In the genomic region with DNA sequence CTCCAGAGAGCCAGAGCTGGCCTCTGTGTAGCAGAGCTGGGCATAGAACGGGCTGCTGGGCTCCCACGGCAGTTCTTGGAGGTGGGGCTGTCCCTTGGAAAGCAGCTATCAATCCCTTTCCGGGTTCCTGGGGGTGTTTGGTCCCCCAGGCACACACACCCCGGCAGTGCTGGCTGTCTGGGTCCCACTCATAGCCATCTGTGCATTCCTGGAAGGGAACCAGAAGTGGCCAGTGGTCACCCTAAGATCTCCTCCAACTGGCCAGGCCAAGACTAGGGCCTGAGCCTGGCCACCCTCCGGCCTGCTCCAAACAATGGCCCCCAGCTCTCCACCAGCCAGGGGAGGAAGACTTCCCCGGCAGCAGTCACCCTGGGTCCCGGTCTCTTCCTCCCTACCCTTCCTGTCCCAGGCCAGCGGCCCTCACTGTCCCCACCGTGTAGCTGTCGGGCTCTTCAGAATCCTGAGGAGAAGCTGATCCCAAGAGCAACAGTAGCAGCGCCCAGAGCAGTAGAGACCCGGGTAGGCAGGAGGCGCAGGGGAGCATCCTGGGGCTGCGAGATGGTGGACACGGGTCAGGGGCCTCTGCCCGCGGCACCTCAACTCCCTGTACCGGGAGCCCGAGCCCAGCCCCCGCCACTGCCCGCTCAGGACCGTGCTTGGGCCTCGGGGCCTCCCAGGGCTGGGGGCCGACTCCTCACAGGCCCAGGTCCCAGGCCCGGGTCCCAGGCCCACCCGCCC, we compare ENCODE assay signal across 9 cellular contexts. TPM values are rescaled to one million over a fixed set of nuclear protein-coding genes. Genes with fewer than 3 reads are reported as not detected.
DNase-seq lines count a peak whose midpoint lies in the region; TF ChIP-seq lines count a peak whose summit lies in the region.
"Had no signal": no experiment of that assay in that cellular context is flagged by ENCODE, and none has a peak within 500 bp of the region (broad histone marks: within the 10 kb centered on the region; RNA-seq: fewer than 3 reads in every experiment).

No MANE protein-coding gene starts in this region.

- DNase-seq in activated CD4-positive, alpha-beta T cell treated with anti-CD3 and anti-CD28 coated beads, Interleukin-2, amount 10 ng/mL, durations not matched to agents 7 days and 5 days: no peak
- DNase-seq in activated CD4-positive, alpha-beta T cell treated with anti-CD3 and anti-CD28 coated beads, Interleukin-2, amount 50 U/mL, for 4 hours: no peak
- peak; percentile 50 for DNase-seq in choroid plexus epithelial cell (ENCODE audit: low read depth)
- DNase-seq in lung microvascular endothelial cell (ENCODE audit: low read depth in 2 of 2): peak; percentile 30 to 35
- DNase-seq in tibial artery: peak in 1 of 2 donors; percentile 77
- no peak for DNase-seq in NCI-H1105 (lab: John Stamatoyannopoulos, UW)
- no peak for DNase-seq in erythroblast (lab: John Stamatoyannopoulos, UW)
- no peak for DNase-seq in germinal center (ENCODE audit: low spot score)
- DNase-seq: activated naive CD4-positive, alpha-beta T cell treated with anti-CD3 and anti-CD28 coated beads, Interleukin-2, amount 50 U/mL, for 16 hours had no signal

- peak overlapping the region; percentile 72 for H3K4me3 ChIP-seq in choroid plexus epithelial cell (ENCODE audit: low read depth, low read length)
- peak overlapping the region; percentile 66 to 76 for H3K4me3 ChIP-seq in tibial artery

- POLR2A ChIA-PET in activated CD4-positive, alpha-beta T cell treated with anti-CD3 and anti-CD28 coated beads, Interleukin-2, amount 10 ng/mL, durations not matched to agents 7 days and 5 days (lab: Charles Lee): interaction anchor here (1.1 kb wide), 1 partner anchor 19 kb away, joined by 3 read pairs; the partner anchor contains the start of gene CCDC85B

- H3K4me1 Mint-ChIP-seq in activated CD4-positive, alpha-beta T cell treated with anti-CD3 and anti-CD28 coated beads, Interleukin-2, amount 10 ng/mL, durations not matched to agents 7 days and 5 days: peaks cover 36% of the 10 kb centered on the region

- H3K4me1 ChIP-seq in tibial artery: peaks cover 0 to 34% (median 26%) of the 10 kb centered on the region in 4 donors

- intact Hi-C loops in tibial artery (cut with DNase I; ENCODE audit: low total_unique reads): no loop called here

- CTCF ChIA-PET in activated CD4-positive, alpha-beta T cell treated with anti-CD3 and anti-CD28 coated beads, Interleukin-2, amount 10 ng/mL, durations not matched to agents 7 days and 5 days (lab: Charles Lee): interaction anchor here (0.8 to 25.8 kb wide), 6 partner anchors 12 to 197 kb away, joined by 3 to 590 read pairs (median 5); partner anchors contain the start of genes CCDC85B, CFL1, CTSW and FIBP

- no peaks in the 10 kb centered on the region for H3K9me3 Mint-ChIP-seq in activated CD4-positive, alpha-beta T cell treated with anti-CD3 and anti-CD28 coated beads, Interleukin-2, amount 10 ng/mL, durations not matched to agents 7 days and 5 days

- H3K27me3 ChIP-seq in tibial artery: no peaks in the 10 kb centered on the region

- peaks cover 7% of the 10 kb centered on the region for H3K36me3 Mint-ChIP-seq in activated CD4-positive, alpha-beta T cell treated with anti-CD3 and anti-CD28 coated beads, Interleukin-2, amount 10 ng/mL, durations not matched to agents 7 days and 5 days (ENCODE audit: low read depth)

- peaks cover 0 to 35% (median 27%) of the 10 kb centered on the region in 3 donors for H3K36me3 ChIP-seq in tibial artery

- peak overlapping the region; percentile 31 for H3K27ac Mint-ChIP-seq in activated CD4-positive, alpha-beta T cell treated with anti-CD3 and anti-CD28 coated beads, Interleukin-2, amount 10 ng/mL, durations not matched to agents 7 days and 5 days

- no peak for TF ChIP-seq POLR2A in erythroblast (IDR thresholded peaks at IDR 0.05; ENCODE audit: low read length)

- H3K4me3 Mint-ChIP-seq in activated CD4-positive, alpha-beta T cell treated with anti-CD3 and anti-CD28 coated beads, Interleukin-2, amount 10 ng/mL, durations not matched to agents 7 days and 5 days: peak overlapping the region; percentile 32

- TF ChIP-seq CTCF in choroid plexus epithelial cell (conservative IDR thresholded peaks at IDR 0.05; ENCODE audit: low read depth, low read length) (peak; percentile 48), tibial artery (IDR thresholded peaks at IDR 0.05) (no peak)

- H3K27ac ChIP-seq in tibial artery: peak overlapping the region; percentile 96 to 98

- no peaks in the 10 kb centered on the region for H3K9me3 ChIP-seq in tibial artery

- no peaks in the 10 kb centered on the region for H3K27me3 Mint-ChIP-seq in activated CD4-positive, alpha-beta T cell treated with anti-CD3 and anti-CD28 coated beads, Interleukin-2, amount 10 ng/mL, durations not matched to agents 7 days and 5 days

RNA-seq across cellular contexts. Expression of gene EFEMP2, which starts 0.6 kb away (rescaled TPM):
- 1 to 10 TPM; 9.0 to 9.7 TPM for total RNA-seq in activated CD4-positive, alpha-beta T cell treated with anti-CD3 and anti-CD28 coated beads, Interleukin-2, amount 10 ng/mL, durations not matched to agents 7 days and 5 days
- 17.7 and 23.2 TPM in 2 replicates for total RNA-seq in lung microvascular endothelial cell

RNA-seq across cellular contexts. Expression of gene CTSW, which starts 7.7 kb away (rescaled TPM):
- 10 to 100 TPM; 22.9 to 23.6 TPM for total RNA-seq in activated CD4-positive, alpha-beta T cell treated with anti-CD3 and anti-CD28 coated beads, Interleukin-2, amount 10 ng/mL, durations not matched to agents 7 days and 5 days
- total RNA-seq in lung microvascular endothelial cell: 0.20 and 0.22 TPM in 2 replicates

RNA-seq across cellular contexts. Expression of gene MUS81, which starts 11.7 kb away (rescaled TPM):
- total RNA-seq in activated CD4-positive, alpha-beta T cell treated with anti-CD3 and anti-CD28 coated beads, Interleukin-2, amount 10 ng/mL, durations not matched to agents 7 days and 5 days: 100 to 1,000 TPM in 1 of 2 experiments, 10 to 100 TPM in 1; 96.6 to 108 TPM
- 27.7 and 36.3 TPM in 2 replicates for total RNA-seq in lung microvascular endothelial cell

RNA-seq across cellular contexts. Expression of gene CFL1, which starts 14.0 kb away (rescaled TPM):
- 1,000 to 10,000 TPM; 1,543 to 1,707 TPM for total RNA-seq in activated CD4-positive, alpha-beta T cell treated with anti-CD3 and anti-CD28 coated beads, Interleukin-2, amount 10 ng/mL, durations not matched to agents 7 days and 5 days
- 687 and 848 TPM in 2 replicates for total RNA-seq in lung microvascular endothelial cell

RNA-seq across cellular contexts. Expression of gene FIBP, which starts 16.3 kb away (rescaled TPM):
- total RNA-seq in activated CD4-positive, alpha-beta T cell treated with anti-CD3 and anti-CD28 coated beads, Interleukin-2, amount 10 ng/mL, durations not matched to agents 7 days and 5 days: 100 to 1,000 TPM in 1 of 2 experiments, 10 to 100 TPM in 1; 94.7 to 112 TPM
- 145 and 157 TPM in 2 replicates for total RNA-seq in lung microvascular endothelial cell

Comparison
In these comparisons a context has a peak if more than half of its experiments do, and no peak if none do; other contexts are left out.
1. DNase-seq: peak in choroid plexus epithelial cell (single experiment) and lung microvascular endothelial cell (2 of 2); none in activated CD4-positive, alpha-beta T cell treated with anti-CD3 and anti-CD28 coated beads, Interleukin-2, amount 10 ng/mL, durations not matched to agents 7 days and 5 days (single experiment), activated CD4-positive, alpha-beta T cell treated with anti-CD3 and anti-CD28 coated beads, Interleukin-2, amount 50 U/mL, for 4 hours (0 of 2), NCI-H1105 (single experiment), erythroblast (0 of 2) and germinal center (single experiment).
2. RNA of gene CTSW, which starts 7.7 kb away (total RNA-seq): 22.9 to 23.6 TPM in activated CD4-positive, alpha-beta T cell treated with anti-CD3 and anti-CD28 coated beads, Interleukin-2, amount 10 ng/mL, durations not matched to agents 7 days and 5 days; 0.20 to 0.22 TPM in lung microvascular endothelial cell; every median in the first group is over 10 times any median in the second.